In the genomic region with DNA sequence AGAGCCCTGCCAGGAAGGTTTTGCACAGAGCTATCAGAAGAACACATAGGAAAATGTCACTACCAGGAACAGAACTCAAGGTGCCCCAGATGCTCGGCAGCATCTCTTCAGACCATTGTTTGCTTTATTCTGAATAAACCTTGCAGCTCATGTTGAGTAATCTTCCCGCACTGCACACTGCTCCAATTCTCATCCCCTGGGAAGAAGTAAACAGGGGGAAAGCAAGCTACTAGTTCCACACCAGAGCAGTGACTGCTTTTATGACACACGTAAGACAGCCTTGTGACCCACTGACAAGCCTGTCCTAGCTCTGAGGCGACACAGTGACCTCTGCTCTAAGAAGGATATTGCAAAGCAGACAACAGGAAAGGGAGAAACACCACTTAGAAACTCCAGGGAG, we compare ENCODE assay signal across 24 cellular contexts. TPM values are rescaled to one million over a fixed set of nuclear protein-coding genes. Genes with fewer than 3 reads are reported as not detected.
DNase-seq lines count a peak whose midpoint lies in the region; ATAC-seq, FAIRE-seq and TF ChIP-seq lines count a peak whose summit lies in the region.
"Had no signal": no experiment of that assay in that cellular context is flagged by ENCODE, and none has a peak within 500 bp of the region (broad histone marks: within the 10 kb centered on the region; RNA-seq: fewer than 3 reads in every experiment).

No MANE protein-coding gene starts in this region.

- no peak overlapping the region for H3K4me3 Mint-ChIP-seq in activated naive CD8-positive, alpha-beta T cell treated with anti-CD3 and anti-CD28 coated beads for 36 hours
- H3K4me3 Mint-ChIP-seq: B cell; CD8-positive, alpha-beta T cell had no signal

- TF ChIP-seq POLR2A in right lobe of liver (IDR thresholded peaks at IDR 0.05) = no peak

- no peaks in the 10 kb centered on the region for H3K36me3 Mint-ChIP-seq in activated naive CD8-positive, alpha-beta T cell treated with anti-CD3 and anti-CD28 coated beads for 36 hours
- H3K36me3 Mint-ChIP-seq: CD8-positive, alpha-beta T cell had no signal

- FAIRE-seq in bronchial epithelial cell (lab: Jason Lieb, UNC) = peak; percentile 82
- FAIRE-seq: GM19239 had no signal

- no peak overlapping the region for H3K9ac ChIP-seq in rectal smooth muscle tissue (ENCODE audit: low read length)
- H3K9ac ChIP-seq: GM23248 had no signal

- no peak overlapping the region for H3K27ac Mint-ChIP-seq in activated naive CD8-positive, alpha-beta T cell treated with anti-CD3 and anti-CD28 coated beads for 36 hours
- H3K27ac Mint-ChIP-seq: B cell; CD8-positive, alpha-beta T cell had no signal

- no peak for DNase-seq in bronchial epithelial cell (ENCODE audit: low read depth)
- DNase-seq in right lobe of liver = no peak
- DNase-seq in inferior parietal cortex (ENCODE audit: extremely low spot score) = no peak
- DNase-seq in activated CD4-positive, alpha-beta T cell treated with anti-CD3 and anti-CD28 coated beads, Interleukin-2, amount 50 U/mL, for 1 hour = no peak
- no peak for DNase-seq in DMS153 (lab: John Stamatoyannopoulos, UW)
- no peak for DNase-seq in activated naive CD8-positive, alpha-beta T cell treated with anti-CD3 and anti-CD28 coated beads for 36 hours
- DNase-seq: CD8-positive, alpha-beta T cell; DMS 273 treated with DMSO at 0.1 percent for 48 hours; DMS79 treated with DMSO at 0.1 percent for 48 hours; GM23248; H7; KG1; MG63; NCI-H1105 treated with DMSO at 0.1 percent for 48 hours; NCI-H146; NCI-H1930; NCI-H2107; NCI-H524; NCI-H748 treated with DMSO at 0.1 percent for 48 hours had no signal

- H3K27ac ChIP-seq in right lobe of liver (peak overlapping the region in 1 of 3 donors; percentile 58), rectal smooth muscle tissue (ENCODE audit: low read depth, low read length) (peak overlapping the region; percentile 76)
- H3K27ac ChIP-seq: C4-2B, GM23248 had no signal

- H3K4me3 ChIP-seq in bronchial epithelial cell (ENCODE audit: low read depth, low read length) (no peak overlapping the region), right lobe of liver (no peak overlapping the region), rectal smooth muscle tissue (ENCODE audit: low read length) (no peak overlapping the region)
- H3K4me3 ChIP-seq: GM23248, MG63 had no signal

- intact Hi-C loops in right lobe of liver (cut with DNase I) = no loop called here

- H3K4me1 ChIP-seq in right lobe of liver (peaks cover 0 to 39% (median 8%) of the 10 kb centered on the region in 4 donors), rectal smooth muscle tissue (ENCODE audit: control insufficient read depth, insufficient read depth, low read length) (peaks cover 63% of the 10 kb centered on the region)

- WGBS in right lobe of liver (ENCODE audit: insufficient coverage, low coverage, low lambda C conversion rate, missing lambda C conversion rate) = 53% methylated on average over 4 of the region's 4 CpGs

- no peaks in the 10 kb centered on the region for H3K9me3 Mint-ChIP-seq in activated naive CD8-positive, alpha-beta T cell treated with anti-CD3 and anti-CD28 coated beads for 36 hours
- H3K9me3 Mint-ChIP-seq: CD8-positive, alpha-beta T cell had no signal

- no peaks in the 10 kb centered on the region for H3K27me3 ChIP-seq in bronchial epithelial cell (ENCODE audit: control insufficient read depth, insufficient read depth, low read length)
- no peaks in the 10 kb centered on the region for H3K27me3 ChIP-seq in right lobe of liver
- H3K27me3 ChIP-seq in rectal smooth muscle tissue (ENCODE audit: control insufficient read depth, insufficient read depth, low read length) = no peaks in the 10 kb centered on the region
- H3K27me3 ChIP-seq: MG63 had no signal

- TF ChIP-seq CTCF in bronchial epithelial cell (IDR thresholded peaks at IDR 0.05; ENCODE audit: insufficient read depth, low read length, severe bottlenecking) (no peak), right lobe of liver (IDR thresholded peaks at IDR 0.05) (no peak)

- no peaks in the 10 kb centered on the region for H3K27me3 Mint-ChIP-seq in activated naive CD8-positive, alpha-beta T cell treated with anti-CD3 and anti-CD28 coated beads for 36 hours
- H3K27me3 Mint-ChIP-seq: B cell had no signal

- ATAC-seq in right lobe of liver = peak in 3 of 4 donors; percentile 7 to 61 (median 35)
- ATAC-seq: CD8-positive, alpha-beta T cell; SK-N-SH treated with all-trans-retinoic acid at 6 μM for 48 hours had no signal

- peaks cover 14% of the 10 kb centered on the region for H3K36me3 ChIP-seq in bronchial epithelial cell (ENCODE audit: control insufficient read depth, insufficient read depth, low read length)
- H3K36me3 ChIP-seq in right lobe of liver = no peaks in the 10 kb centered on the region
- H3K36me3 ChIP-seq in rectal smooth muscle tissue (ENCODE audit: control insufficient read depth, insufficient read depth, low read length) = peaks cover 29% of the 10 kb centered on the region
- H3K36me3 ChIP-seq: MG63 had no signal

- no peaks in the 10 kb centered on the region for H3K4me1 Mint-ChIP-seq in activated naive CD8-positive, alpha-beta T cell treated with anti-CD3 and anti-CD28 coated beads for 36 hours

- H3K9me3 ChIP-seq in right lobe of liver = no peaks in the 10 kb centered on the region
- H3K9me3 ChIP-seq: MG63 had no signal

RNA-seq across cellular contexts. Expression of a gene that starts 44.2 kb away (rescaled TPM):
- total RNA-seq in bronchial epithelial cell (12.8 and 21.3 TPM in 2 replicates), right lobe of liver (10 to 100 TPM in 3 of 6 experiments, 1 to 10 TPM in 3; 5.5 to 23.7 (median 8.6) TPM)
- 1 to 10 TPM; 1.1 to 2.0 TPM for total RNA-seq in activated naive CD8-positive, alpha-beta T cell treated with anti-CD3 and anti-CD28 coated beads for 36 hours
- total RNA-seq: CD8-positive, alpha-beta T cell had no signal
